In genomic region chr12:131283191-131283861, GRCh38 we compare ENCODE assay signal across 16 cellular contexts.
"Had no signal": no experiment of that assay in that cellular context is flagged by ENCODE, and none has a peak within 500 bp of the region (broad histone marks: within the 10 kb centered on the region; RNA-seq: fewer than 3 reads in every experiment).

No MANE protein-coding gene starts in this region.

- H3K27me3 ChIP-seq: body of pancreas, foreskin keratinocyte, pancreas, thyroid gland, vagina had no signal

- ATAC-seq: body of pancreas; foreskin keratinocyte; pancreas; stimulated activated memory B cell treated with anti-CD40 and anti-IgM and Interleukin-4, amounts not matched to agents 10 μg/mL and 1 μg/mL and 100 μg/mL, for 72 hours had no signal

- H3K27ac Mint-ChIP-seq: activated B cell treated with CpG ODN at 0.5 μM for 24 hours; activated naive CD8-positive, alpha-beta T cell treated with anti-CD3 and anti-CD28 coated beads for 36 hours; nephron progenitor cell; stimulated activated memory B cell treated with anti-CD40 and anti-IgM and Interleukin-4, amounts not matched to agents 10 μg/mL and 1 μg/mL and 100 μg/mL, for 72 hours had no signal

- H3K36me3 Mint-ChIP-seq: activated naive CD8-positive, alpha-beta T cell treated with anti-CD3 and anti-CD28 coated beads for 36 hours; stimulated activated memory B cell treated with anti-CD40 and anti-IgM and Interleukin-4, amounts not matched to agents 10 μg/mL and 1 μg/mL and 100 μg/mL, for 72 hours had no signal

- H3K9me3 Mint-ChIP-seq: activated B cell treated with CpG ODN at 0.5 μM for 24 hours; activated naive CD8-positive, alpha-beta T cell treated with anti-CD3 and anti-CD28 coated beads for 36 hours; nephron progenitor cell had no signal

- H3K36me3 ChIP-seq: pancreas, thyroid gland, vagina had no signal

- H3K27ac ChIP-seq: body of pancreas, foreskin keratinocyte, pancreas, thyroid gland, vagina had no signal

- H3K4me3 ChIP-seq: body of pancreas, pancreas, thyroid gland, vagina had no signal

- H3K4me1 Mint-ChIP-seq: activated B cell treated with CpG ODN at 0.5 μM for 24 hours; activated naive CD8-positive, alpha-beta T cell treated with anti-CD3 and anti-CD28 coated beads for 36 hours; stimulated activated memory B cell treated with anti-CD40 and anti-IgM and Interleukin-4, amounts not matched to agents 10 μg/mL and 1 μg/mL and 100 μg/mL, for 72 hours had no signal

- FAIRE-seq: pancreas had no signal

- H3K27me3 Mint-ChIP-seq: activated B cell treated with CpG ODN at 0.5 μM for 24 hours; activated naive CD8-positive, alpha-beta T cell treated with anti-CD3 and anti-CD28 coated beads for 36 hours; stimulated activated memory B cell treated with anti-CD40 and anti-IgM and Interleukin-4, amounts not matched to agents 10 μg/mL and 1 μg/mL and 100 μg/mL, for 72 hours had no signal

- DNase-seq: activated B cell treated with CpG ODN at 0.5 μM for 24 hours; activated gamma-delta T cell treated with Interleukin-2 at 50 U/mL for 16 hours; activated naive CD8-positive, alpha-beta T cell treated with anti-CD3 and anti-CD28 coated beads for 36 hours; amygdala; cortex of kidney; effector CD4-positive, alpha-beta T cell; foreskin keratinocyte; glutamatergic neuron; hypothalamus; mesenchymal stem cell; nephron progenitor cell; thyroid gland had no signal

- H3K4me1 ChIP-seq: body of pancreas, foreskin keratinocyte, pancreas, vagina had no signal

- H3K9me3 ChIP-seq: body of pancreas, pancreas, thyroid gland, vagina had no signal

- H3K4me3 Mint-ChIP-seq: activated B cell treated with CpG ODN at 0.5 μM for 24 hours; activated naive CD8-positive, alpha-beta T cell treated with anti-CD3 and anti-CD28 coated beads for 36 hours; nephron progenitor cell; stimulated activated memory B cell treated with anti-CD40 and anti-IgM and Interleukin-4, amounts not matched to agents 10 μg/mL and 1 μg/mL and 100 μg/mL, for 72 hours had no signal
